In the genomic region with DNA sequence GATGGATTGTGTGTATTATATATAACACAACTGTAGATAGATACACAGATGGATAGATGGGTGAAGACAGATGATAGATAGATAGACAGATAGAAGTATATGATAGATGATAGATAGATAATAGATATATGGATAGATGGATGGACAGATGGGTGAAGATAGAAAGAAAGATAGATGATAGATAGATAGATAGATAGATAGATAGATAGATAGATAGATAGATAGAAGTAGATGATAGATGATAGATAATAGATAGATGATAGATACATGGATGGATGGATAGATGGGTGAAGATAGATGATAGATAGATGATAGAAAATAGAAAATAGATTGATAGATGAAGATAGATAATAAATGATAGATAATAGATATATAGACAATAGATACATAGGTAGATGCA, we compare ENCODE assay signal across 8 cellular contexts.
"Had no signal": no experiment of that assay in that cellular context is flagged by ENCODE, and none has a peak within 500 bp of the region (broad histone marks: within the 10 kb centered on the region; RNA-seq: fewer than 3 reads in every experiment).

No MANE protein-coding gene starts in this region.

- FAIRE-seq: G401.6, GM12878, GM12891, GM12892, GM18507, GM19239 had no signal

- DNase-seq: GDM1, GF-D8 had no signal

- H3K4me3 ChIP-seq: GM12878 had no signal

- ATAC-seq: GM12878 had no signal
